1 cellular context compared by ENCODE assay signal in the genomic region with DNA sequence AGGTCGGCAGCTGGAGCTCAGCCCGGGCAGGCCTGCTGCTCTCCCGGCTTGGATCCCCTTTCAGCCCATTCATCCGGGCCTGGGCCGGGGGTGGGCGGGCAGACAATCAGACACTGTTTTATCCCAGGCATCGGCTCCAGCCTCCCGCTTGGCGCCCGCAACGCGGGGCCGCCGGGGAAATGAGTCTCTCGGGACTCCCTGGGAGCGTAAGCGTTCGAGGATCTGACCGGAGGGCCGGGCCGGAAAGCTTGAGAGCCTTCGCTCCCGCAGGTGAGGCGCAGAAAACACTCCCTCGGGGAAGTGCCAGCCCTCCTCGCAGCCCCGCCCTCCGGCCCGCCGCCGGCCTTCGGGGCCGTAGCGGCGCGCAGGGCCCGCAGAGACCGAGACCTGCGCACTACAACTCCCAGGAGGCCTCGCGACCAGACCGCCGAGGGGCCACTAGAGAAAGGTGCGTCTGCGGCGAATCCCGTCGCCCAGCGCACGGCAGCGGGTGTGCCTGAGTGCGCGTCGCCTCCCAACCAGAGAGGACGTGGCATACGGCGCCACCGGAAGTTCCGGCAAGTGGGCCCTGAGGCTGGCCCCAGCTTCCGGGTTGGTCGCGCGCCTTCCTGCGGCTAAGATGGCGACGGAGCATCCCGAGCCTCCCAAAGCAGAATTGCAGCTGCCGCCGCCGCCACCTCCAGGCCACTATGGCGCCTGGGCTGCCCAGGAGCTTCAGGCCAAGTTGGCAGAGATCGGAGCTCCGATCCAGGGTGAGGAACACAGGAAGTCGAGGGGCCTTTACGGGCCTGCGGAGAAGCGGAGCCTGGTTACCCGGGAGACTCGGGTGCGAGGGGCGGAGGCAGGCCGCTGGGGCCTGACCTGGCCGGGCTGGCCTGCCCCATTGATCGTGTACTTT.
TF ChIP-seq lines count a peak whose summit lies in the region.

SF3B2 (plus strand) TSS at position 599 of the 898 bp plus-strand sequence; CDS start at position 620, 21 bp downstream.

TF ChIP-seq in HEK293, 187 proteins besides CTCF, POLR2A, EP300 and RAD21 (continued from another document and continues in another):
- TF ChIP-seq, protein P1, sequence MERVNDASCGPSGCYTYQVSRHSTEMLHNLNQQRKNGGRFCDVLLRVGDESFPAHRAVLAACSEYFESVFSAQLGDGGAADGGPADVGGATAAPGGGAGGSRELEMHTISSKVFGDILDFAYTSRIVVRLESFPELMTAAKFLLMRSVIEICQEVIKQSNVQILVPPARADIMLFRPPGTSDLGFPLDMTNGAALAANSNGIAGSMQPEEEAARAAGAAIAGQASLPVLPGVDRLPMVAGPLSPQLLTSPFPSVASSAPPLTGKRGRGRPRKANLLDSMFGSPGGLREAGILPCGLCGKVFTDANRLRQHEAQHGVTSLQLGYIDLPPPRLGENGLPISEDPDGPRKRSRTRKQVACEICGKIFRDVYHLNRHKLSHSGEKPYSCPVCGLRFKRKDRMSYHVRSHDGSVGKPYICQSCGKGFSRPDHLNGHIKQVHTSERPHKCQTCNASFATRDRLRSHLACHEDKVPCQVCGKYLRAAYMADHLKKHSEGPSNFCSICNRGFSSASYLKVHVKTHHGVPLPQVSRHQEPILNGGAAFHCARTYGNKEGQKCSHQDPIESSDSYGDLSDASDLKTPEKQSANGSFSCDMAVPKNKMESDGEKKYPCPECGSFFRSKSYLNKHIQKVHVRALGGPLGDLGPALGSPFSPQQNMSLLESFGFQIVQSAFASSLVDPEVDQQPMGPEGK (tag by site-specific recombination; IDR thresholded peaks at IDR 0.05): peak; percentile 58
- TF ChIP-seq, protein P2, sequence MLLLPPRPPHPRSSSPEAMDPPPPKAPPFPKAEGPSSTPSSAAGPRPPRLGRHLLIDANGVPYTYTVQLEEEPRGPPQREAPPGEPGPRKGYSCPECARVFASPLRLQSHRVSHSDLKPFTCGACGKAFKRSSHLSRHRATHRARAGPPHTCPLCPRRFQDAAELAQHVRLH (tag by site-specific recombination; IDR thresholded peaks at IDR 0.05): peak; percentile 67
- peak; percentile 61; the same call in 1 of the 2 replicates for TF ChIP-seq ZSCAN30 (tag by site-specific recombination; IDR thresholded peaks at IDR 0.05)
- TF ChIP-seq WT1 (tag by site-specific recombination; IDR thresholded peaks at IDR 0.05): no peak
- 0 out of 2 replicates have a peak, but pooled peaks have one; percentile 18 for TF ChIP-seq ZIC2 (tag by site-specific recombination; IDR thresholded peaks at IDR 0.05)
- TF ChIP-seq, protein P3, sequence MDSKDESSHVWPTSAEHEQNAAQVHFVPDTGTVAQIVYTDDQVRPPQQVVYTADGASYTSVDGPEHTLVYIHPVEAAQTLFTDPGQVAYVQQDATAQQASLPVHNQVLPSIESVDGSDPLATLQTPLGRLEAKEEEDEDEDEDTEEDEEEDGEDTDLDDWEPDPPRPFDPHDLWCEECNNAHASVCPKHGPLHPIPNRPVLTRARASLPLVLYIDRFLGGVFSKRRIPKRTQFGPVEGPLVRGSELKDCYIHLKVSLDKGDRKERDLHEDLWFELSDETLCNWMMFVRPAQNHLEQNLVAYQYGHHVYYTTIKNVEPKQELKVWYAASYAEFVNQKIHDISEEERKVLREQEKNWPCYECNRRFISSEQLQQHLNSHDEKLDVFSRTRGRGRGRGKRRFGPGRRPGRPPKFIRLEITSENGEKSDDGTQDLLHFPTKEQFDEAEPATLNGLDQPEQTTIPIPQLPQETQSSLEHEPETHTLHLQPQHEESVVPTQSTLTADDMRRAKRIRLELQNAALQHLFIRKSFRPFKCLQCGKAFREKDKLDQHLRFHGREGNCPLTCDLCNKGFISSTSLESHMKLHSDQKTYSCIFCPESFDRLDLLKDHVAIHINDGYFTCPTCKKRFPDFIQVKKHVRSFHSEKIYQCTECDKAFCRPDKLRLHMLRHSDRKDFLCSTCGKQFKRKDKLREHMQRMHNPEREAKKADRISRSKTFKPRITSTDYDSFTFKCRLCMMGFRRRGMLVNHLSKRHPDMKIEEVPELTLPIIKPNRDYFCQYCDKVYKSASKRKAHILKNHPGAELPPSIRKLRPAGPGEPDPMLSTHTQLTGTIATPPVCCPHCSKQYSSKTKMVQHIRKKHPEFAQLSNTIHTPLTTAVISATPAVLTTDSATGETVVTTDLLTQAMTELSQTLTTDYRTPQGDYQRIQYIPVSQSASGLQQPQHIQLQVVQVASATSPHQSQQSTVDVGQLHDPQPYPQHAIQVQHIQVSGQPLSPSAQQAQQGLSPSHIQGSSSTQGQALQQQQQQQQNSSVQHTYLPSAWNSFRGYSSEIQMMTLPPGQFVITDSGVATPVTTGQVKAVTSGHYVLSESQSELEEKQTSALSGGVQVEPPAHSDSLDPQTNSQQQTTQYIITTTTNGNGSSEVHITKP (tag by site-specific recombination; IDR thresholded peaks at IDR 0.05): peak; percentile 64
- peak; percentile 88 for TF ChIP-seq YY1 (tag by site-specific recombination; IDR thresholded peaks at IDR 0.05)
- TF ChIP-seq, protein P4, sequence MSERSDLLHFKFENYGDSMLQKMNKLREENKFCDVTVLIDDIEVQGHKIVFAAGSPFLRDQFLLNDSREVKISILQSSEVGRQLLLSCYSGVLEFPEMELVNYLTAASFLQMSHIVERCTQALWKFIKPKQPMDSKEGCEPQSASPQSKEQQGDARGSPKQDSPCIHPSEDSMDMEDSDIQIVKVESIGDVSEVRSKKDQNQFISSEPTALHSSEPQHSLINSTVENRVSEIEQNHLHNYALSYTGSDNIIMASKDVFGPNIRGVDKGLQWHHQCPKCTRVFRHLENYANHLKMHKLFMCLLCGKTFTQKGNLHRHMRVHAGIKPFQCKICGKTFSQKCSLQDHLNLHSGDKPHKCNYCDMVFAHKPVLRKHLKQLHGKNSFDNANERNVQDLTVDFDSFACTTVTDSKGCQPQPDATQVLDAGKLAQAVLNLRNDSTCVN (tag by site-specific recombination; optimal IDR thresholded peaks at IDR 0.05): peak; percentile 96
- peak; percentile 91 for TF ChIP-seq ZBTB17 (tag by site-specific recombination; IDR thresholded peaks at IDR 0.05)
- TF ChIP-seq SP7 (tag by site-specific recombination; IDR thresholded peaks at IDR 0.05): peak; percentile 63
- peak; percentile 51; the same call in 1 of the 2 replicates for TF ChIP-seq ZFP69B (tag by site-specific recombination; IDR thresholded peaks at IDR 0.05)
- TF ChIP-seq ZNF701 (tag by site-specific recombination; IDR thresholded peaks at IDR 0.05): no peak
- TF ChIP-seq ZNF335 (tag by site-specific recombination; conservative IDR thresholded peaks at IDR 0.05): peak; percentile 96
- TF ChIP-seq ZFP41 (tag by site-specific recombination; IDR thresholded peaks at IDR 0.05; ENCODE audit: borderline replicate concordance): no peak
- peak; percentile 46; the same call in 1 of the 2 replicates for TF ChIP-seq SCRT2 (tag by site-specific recombination; IDR thresholded peaks at IDR 0.05)
- TF ChIP-seq GLIS2 (tag by site-specific recombination; IDR thresholded peaks at IDR 0.05): peak; percentile 31; the same call in 1 of the 2 replicates
- TF ChIP-seq ZBTB21 (tag by site-specific recombination; IDR thresholded peaks at IDR 0.05): no peak
- TF ChIP-seq ZBTB48 (tag by site-specific recombination; IDR thresholded peaks at IDR 0.05): peak; percentile 48; the same call in 1 of the 2 replicates
- peak; percentile 9; the same call in 1 of the 2 replicates for TF ChIP-seq EGR2 (tag by site-specific recombination; IDR thresholded peaks at IDR 0.05; ENCODE audit: low read depth)
- TF ChIP-seq ZNF404 (tag by site-specific recombination; IDR thresholded peaks at IDR 0.05): no peak
- TF ChIP-seq ZSCAN5A (tag by site-specific recombination; IDR thresholded peaks at IDR 0.05): no peak
- 0 out of 2 replicates have a peak, but pooled peaks have one; percentile 23 for TF ChIP-seq ZFP37 (tag by site-specific recombination; IDR thresholded peaks at IDR 0.05)
- TF ChIP-seq ZNF76 (tag by site-specific recombination; IDR thresholded peaks at IDR 0.05; ENCODE audit: borderline replicate concordance, low read depth): peak; percentile 94
- no peak for TF ChIP-seq ZNF558 (tag by site-specific recombination; IDR thresholded peaks at IDR 0.05)
- peak; percentile 97 for TF ChIP-seq SP2 (tag by site-specific recombination; IDR thresholded peaks at IDR 0.05)
- peak; percentile 55 for TF ChIP-seq ZNF660 (tag by site-specific recombination; IDR thresholded peaks at IDR 0.05)
- TF ChIP-seq ZNF184 (tag by site-specific recombination; IDR thresholded peaks at IDR 0.05): 0 out of 2 replicates have a peak, but pooled peaks have one; percentile 15
- TF ChIP-seq ZNF449 (tag by site-specific recombination; IDR thresholded peaks at IDR 0.05): peak; percentile 70
- peak; percentile 69 for TF ChIP-seq ZBTB20 (tag by site-specific recombination; IDR thresholded peaks at IDR 0.05)
- 0 out of 2 replicates have a peak, but pooled peaks have one; percentile 7 for TF ChIP-seq ZFHX2 (tag by site-specific recombination; conservative IDR thresholded peaks at IDR 0.05)
- peak; percentile 38; the same call in 1 of the 2 replicates for TF ChIP-seq ZNF2 (tag by site-specific recombination; IDR thresholded peaks at IDR 0.05)
- TF ChIP-seq SP3 (tag by site-specific recombination; IDR thresholded peaks at IDR 0.05): peak; percentile 80
- peak; percentile 51; the same call in 1 of the 2 replicates for TF ChIP-seq KLF9 (tag by site-specific recombination; IDR thresholded peaks at IDR 0.05; ENCODE audit: low read depth)
- no peak for TF ChIP-seq ZNF510 (tag by site-specific recombination; IDR thresholded peaks at IDR 0.05; ENCODE audit: insufficient replicate concordance)
- peak; percentile 59; the same call in 1 of the 2 replicates for TF ChIP-seq KLF8 (tag by site-specific recombination; IDR thresholded peaks at IDR 0.05)
- TF ChIP-seq, protein P5, sequence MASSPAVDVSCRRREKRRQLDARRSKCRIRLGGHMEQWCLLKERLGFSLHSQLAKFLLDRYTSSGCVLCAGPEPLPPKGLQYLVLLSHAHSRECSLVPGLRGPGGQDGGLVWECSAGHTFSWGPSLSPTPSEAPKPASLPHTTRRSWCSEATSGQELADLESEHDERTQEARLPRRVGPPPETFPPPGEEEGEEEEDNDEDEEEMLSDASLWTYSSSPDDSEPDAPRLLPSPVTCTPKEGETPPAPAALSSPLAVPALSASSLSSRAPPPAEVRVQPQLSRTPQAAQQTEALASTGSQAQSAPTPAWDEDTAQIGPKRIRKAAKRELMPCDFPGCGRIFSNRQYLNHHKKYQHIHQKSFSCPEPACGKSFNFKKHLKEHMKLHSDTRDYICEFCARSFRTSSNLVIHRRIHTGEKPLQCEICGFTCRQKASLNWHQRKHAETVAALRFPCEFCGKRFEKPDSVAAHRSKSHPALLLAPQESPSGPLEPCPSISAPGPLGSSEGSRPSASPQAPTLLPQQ (tag by site-specific recombination; IDR thresholded peaks at IDR 0.05): peak; percentile 71
- no peak for TF ChIP-seq ZBTB1 (tag by site-specific recombination; IDR thresholded peaks at IDR 0.05)
- TF ChIP-seq ZNF37A (tag by site-specific recombination; IDR thresholded peaks at IDR 0.05): peak; percentile 75
- peak; percentile 84 for TF ChIP-seq YY2 (tag by site-specific recombination; IDR thresholded peaks at IDR 0.05)
- no peak for TF ChIP-seq ZNF521 (tag by site-specific recombination; IDR thresholded peaks at IDR 0.05)
- TF ChIP-seq KLF16 (tag by site-specific recombination; IDR thresholded peaks at IDR 0.05): peak; percentile 36; the same call in 1 of the 2 replicates
- TF ChIP-seq ZNF518A (tag by site-specific recombination; conservative IDR thresholded peaks at IDR 0.05; ENCODE audit: low read depth): peak; percentile 70
